ENCODE assay signal across 8 cellular contexts in the genomic region with DNA sequence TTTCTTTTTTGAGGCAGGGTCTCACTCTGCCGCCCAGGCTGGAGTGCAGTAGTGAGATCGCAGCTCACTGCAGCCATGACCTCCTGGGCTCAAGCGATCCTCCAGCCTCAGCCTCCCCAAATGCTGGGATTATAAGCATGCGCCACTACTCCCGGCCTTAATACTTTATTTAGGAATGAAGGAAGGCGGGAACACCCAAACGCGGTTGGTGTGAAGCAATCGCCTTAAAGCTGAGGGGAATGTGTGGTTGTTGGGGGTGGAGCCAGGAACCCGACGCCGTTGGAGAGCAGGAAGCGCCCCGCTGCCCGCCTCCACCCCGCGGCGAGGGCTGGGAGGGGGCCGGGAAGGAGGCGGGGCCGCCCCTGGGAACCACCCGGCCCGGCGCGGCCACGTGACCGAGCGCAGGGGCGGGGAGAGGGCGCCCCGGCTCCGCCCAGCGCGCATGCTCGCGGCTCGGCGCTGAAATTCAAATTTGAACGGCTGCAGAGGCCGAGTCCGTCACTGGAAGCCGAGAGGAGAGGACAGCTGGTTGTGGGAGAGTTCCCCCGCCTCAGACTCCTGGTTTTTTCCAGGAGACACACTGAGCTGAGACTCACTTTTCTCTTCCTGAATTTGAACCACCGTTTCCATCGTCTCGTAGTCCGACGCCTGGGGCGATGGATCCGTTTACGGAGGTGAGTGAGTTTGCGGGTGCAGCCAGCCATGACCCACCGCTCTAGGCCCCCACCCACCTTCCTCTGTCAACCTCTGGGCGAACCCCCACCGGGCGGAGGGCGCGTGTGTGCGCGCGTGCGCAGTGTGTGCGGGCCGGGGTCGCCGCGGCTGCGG. TPM values are rescaled to one million over a fixed set of nuclear protein-coding genes. Genes with fewer than 3 reads are reported as not detected.
DNase-seq lines count a peak whose midpoint lies in the region; ATAC-seq and TF ChIP-seq lines count a peak whose summit lies in the region.

A gene with protein sequence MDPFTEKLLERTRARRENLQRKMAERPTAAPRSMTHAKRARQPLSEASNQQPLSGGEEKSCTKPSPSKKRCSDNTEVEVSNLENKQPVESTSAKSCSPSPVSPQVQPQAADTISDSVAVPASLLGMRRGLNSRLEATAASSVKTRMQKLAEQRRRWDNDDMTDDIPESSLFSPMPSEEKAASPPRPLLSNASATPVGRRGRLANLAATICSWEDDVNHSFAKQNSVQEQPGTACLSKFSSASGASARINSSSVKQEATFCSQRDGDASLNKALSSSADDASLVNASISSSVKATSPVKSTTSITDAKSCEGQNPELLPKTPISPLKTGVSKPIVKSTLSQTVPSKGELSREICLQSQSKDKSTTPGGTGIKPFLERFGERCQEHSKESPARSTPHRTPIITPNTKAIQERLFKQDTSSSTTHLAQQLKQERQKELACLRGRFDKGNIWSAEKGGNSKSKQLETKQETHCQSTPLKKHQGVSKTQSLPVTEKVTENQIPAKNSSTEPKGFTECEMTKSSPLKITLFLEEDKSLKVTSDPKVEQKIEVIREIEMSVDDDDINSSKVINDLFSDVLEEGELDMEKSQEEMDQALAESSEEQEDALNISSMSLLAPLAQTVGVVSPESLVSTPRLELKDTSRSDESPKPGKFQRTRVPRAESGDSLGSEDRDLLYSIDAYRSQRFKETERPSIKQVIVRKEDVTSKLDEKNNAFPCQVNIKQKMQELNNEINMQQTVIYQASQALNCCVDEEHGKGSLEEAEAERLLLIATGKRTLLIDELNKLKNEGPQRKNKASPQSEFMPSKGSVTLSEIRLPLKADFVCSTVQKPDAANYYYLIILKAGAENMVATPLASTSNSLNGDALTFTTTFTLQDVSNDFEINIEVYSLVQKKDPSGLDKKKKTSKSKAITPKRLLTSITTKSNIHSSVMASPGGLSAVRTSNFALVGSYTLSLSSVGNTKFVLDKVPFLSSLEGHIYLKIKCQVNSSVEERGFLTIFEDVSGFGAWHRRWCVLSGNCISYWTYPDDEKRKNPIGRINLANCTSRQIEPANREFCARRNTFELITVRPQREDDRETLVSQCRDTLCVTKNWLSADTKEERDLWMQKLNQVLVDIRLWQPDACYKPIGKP (plus strand): TSS at position 492 of the 828 bp plus-strand sequence. CDS start 165 bp downstream, at position 657.

- TF ChIP-seq CTCF in GM13977 (IDR thresholded peaks at IDR 0.05; ENCODE audit: extremely low read depth, insufficient read depth, missing control alignments), result no peak
- no peak for TF ChIP-seq CTCF in left ventricle myocardium inferior (IDR thresholded peaks at IDR 0.05; ENCODE audit: borderline replicate concordance)
- no peak for TF ChIP-seq CTCF in progenitor cell of endocrine pancreas (IDR thresholded peaks at IDR 0.05; ENCODE audit: unreplicated experiment)
- no peak for TF ChIP-seq CTCF in upper lobe of right lung (IDR thresholded peaks at IDR 0.05)

- H3K27me3 ChIP-seq in left ventricle myocardium inferior (ENCODE audit: low read depth) (no peaks in the 10 kb centered on the region), upper lobe of right lung (no peaks in the 10 kb centered on the region)

- intact Hi-C loops in left ventricle myocardium inferior (cut with micrococcal nuclease) (no loop called here), upper lobe of right lung (cut with DNase I) (no loop called here)

- peak; percentile 87 for ATAC-seq in HG02798 (IDR thresholded peaks at IDR 0.05; ENCODE audit: poor library complexity, unreplicated experiment)
- ATAC-seq in upper lobe of right lung, result peak; percentile 99

- H3K4me3 ChIP-seq in left ventricle myocardium inferior (peak within 1 kb of the TSS; percentile 75), upper lobe of right lung (peak within 1 kb of the TSS; percentile 70)

- peaks cover 4% of the 10 kb centered on the region for H3K9me3 Mint-ChIP-seq in T-helper 1 cell treated with Interleukin-12 subunit alpha and Interleukin-12 subunit beta and Interleukin-4 antibody, amounts not matched to agents 30 μg/mL and 1 μg/mL, for 36 hours
- no peaks in the 10 kb centered on the region for H3K9me3 Mint-ChIP-seq in progenitor cell of endocrine pancreas (ENCODE audit: low read depth)

- H3K4me1 Mint-ChIP-seq in T-helper 1 cell treated with Interleukin-12 subunit alpha and Interleukin-12 subunit beta and Interleukin-4 antibody, amounts not matched to agents 30 μg/mL and 1 μg/mL, for 36 hours (ENCODE audit: low read depth), result peaks cover 32% of the 10 kb centered on the region
- peaks cover 23% of the 10 kb centered on the region for H3K4me1 Mint-ChIP-seq in progenitor cell of endocrine pancreas (ENCODE audit: low read depth)

- peak within 1 kb of the TSS; percentile 82 for H3K4me3 Mint-ChIP-seq in T-helper 1 cell treated with Interleukin-12 subunit alpha and Interleukin-12 subunit beta and Interleukin-4 antibody, amounts not matched to agents 30 μg/mL and 1 μg/mL, for 36 hours
- peak within 1 kb of the TSS; percentile 77 for H3K4me3 Mint-ChIP-seq in progenitor cell of endocrine pancreas (ENCODE audit: low read depth)

- peak within 1 kb of the TSS; percentile 78 for H3K27ac ChIP-seq in left ventricle myocardium inferior (replicated peaks)
- peak within 1 kb of the TSS; percentile 71 for H3K27ac ChIP-seq in upper lobe of right lung

- in situ Hi-C loops in GM13977 (cut with MboI; ENCODE audit: low pct_unique_long_range_greater_than_20kb, low sequenced_read_pairs, unreplicated experiment), result no loop called here

- DNase-seq in GM13977 (ENCODE audit: low spot score) (peak; percentile 98), NCI-H1436 (lab: John Stamatoyannopoulos, UW) (peak; percentile 93), amygdala (lab: John Stamatoyannopoulos, UW) (peak; percentile 51 to 92 (median 81)), left ventricle myocardium inferior (peak; percentile 89), progenitor cell of endocrine pancreas (ENCODE audit: low spot score, unreplicated experiment) (peak; percentile 86), upper lobe of right lung (peak; percentile 96)

- no peaks in the 10 kb centered on the region for H3K9me3 ChIP-seq in left ventricle myocardium inferior (replicated peaks)
- H3K9me3 ChIP-seq in upper lobe of right lung, result no peaks in the 10 kb centered on the region

- H3K36me3 ChIP-seq in left ventricle myocardium inferior (no peaks in the 10 kb centered on the region), upper lobe of right lung (no peaks in the 10 kb centered on the region)

- H3K36me3 Mint-ChIP-seq in T-helper 1 cell treated with Interleukin-12 subunit alpha and Interleukin-12 subunit beta and Interleukin-4 antibody, amounts not matched to agents 30 μg/mL and 1 μg/mL, for 36 hours (ENCODE audit: low read depth), result peaks cover 12% of the 10 kb centered on the region
- no peaks in the 10 kb centered on the region for H3K36me3 Mint-ChIP-seq in progenitor cell of endocrine pancreas (ENCODE audit: insufficient read depth)

- H3K27me3 Mint-ChIP-seq in T-helper 1 cell treated with Interleukin-12 subunit alpha and Interleukin-12 subunit beta and Interleukin-4 antibody, amounts not matched to agents 30 μg/mL and 1 μg/mL, for 36 hours (ENCODE audit: low read depth), result peaks cover 18% of the 10 kb centered on the region
- no peaks in the 10 kb centered on the region for H3K27me3 Mint-ChIP-seq in progenitor cell of endocrine pancreas

- H3K4me1 ChIP-seq in left ventricle myocardium inferior (peaks cover 22% of the 10 kb centered on the region), upper lobe of right lung (peaks cover 20% of the 10 kb centered on the region)

- H3K27ac Mint-ChIP-seq in T-helper 1 cell treated with Interleukin-12 subunit alpha and Interleukin-12 subunit beta and Interleukin-4 antibody, amounts not matched to agents 30 μg/mL and 1 μg/mL, for 36 hours, result peak within 1 kb of the TSS; percentile 84
- H3K27ac Mint-ChIP-seq in progenitor cell of endocrine pancreas, result peak within 1 kb of the TSS; percentile 99

RNA-seq across cellular contexts. Expression of the gene that starts here (rescaled TPM):
- total RNA-seq in left ventricle myocardium inferior (2.1 TPM), progenitor cell of endocrine pancreas (37.2 and 40.6 TPM in 2 replicates), upper lobe of right lung (3.3 TPM)

Comparison
In these comparisons a context has a peak if more than half of its experiments do, and no peak if none do; other contexts are left out.
1. Peak in every context shown above with its lines: DNase-seq, ATAC-seq, H3K4me3 ChIP-seq and H3K27ac ChIP-seq.